Comparison of ENCODE assay signal across 9 cellular contexts in genomic region chr6:7139835-7140470, GRCh38. TPM values are rescaled to one million over a fixed set of nuclear protein-coding genes. Genes with fewer than 3 reads are reported as not detected.
DNase-seq lines count a peak whose midpoint lies in the region; ATAC-seq, FAIRE-seq and TF ChIP-seq lines count a peak whose summit lies in the region.
"Had no signal": no experiment of that assay in that cellular context is flagged by ENCODE, and none has a peak within 500 bp of the region (broad histone marks: within the 10 kb centered on the region; RNA-seq: fewer than 3 reads in every experiment).

No MANE protein-coding gene starts in this region.

- no peak for FAIRE-seq in GM12878 (lab: Jason Lieb, UNC)

- WGBS in GM12878 (ENCODE audit: insufficient coverage, insufficient replicate concordance, low lambda C conversion rate, missing lambda C conversion rate) = 84% methylated on average over 7 of the region's 7 CpGs

- H3K27ac ChIP-seq in A673 (ENCODE audit: low read depth, low read length, poor library complexity, severe bottlenecking) (peak overlapping the region; percentile 91), GM12878 (ENCODE audit: control insufficient read depth, insufficient read depth) (peak overlapping the region; percentile 87), muscle layer of colon (ENCODE audit: low read depth, low read length) (peak overlapping the region; percentile 89)

- SMC1A ChIA-PET in GM12878 (lab: Charles Lee; ENCODE audit: uncharacterized antibody, unreplicated experiment) = interaction anchor here (1.4 to 14.1 kb wide), 3 partner anchors 14 to 34 kb away, joined by 4 to 256 read pairs (median 94); no protein-coding TSS in a partner anchor

- H3K4me1 ChIP-seq in A673 (ENCODE audit: insufficient read depth, low read length, poor library complexity, severe bottlenecking) (peaks cover 70% of the 10 kb centered on the region), GM12878 (ENCODE audit: control insufficient read depth, insufficient read depth, low read length) (peaks cover 85% of the 10 kb centered on the region), muscle layer of colon (ENCODE audit: insufficient read depth, low read length) (peaks cover 60% of the 10 kb centered on the region)

- TF ChIP-seq POLR2A in GM12878 (IDR thresholded peaks at IDR 0.05; ENCODE audit: low read depth, low read length) = no peak

- intact Hi-C loops in A673 (cut with micrococcal nuclease; ENCODE audit: unreplicated experiment) (no loop called here), GM12878 (cut with micrococcal nuclease; ENCODE audit: unreplicated experiment) (no loop called here)

- ATAC-seq in GM12878 (no peak), HG03354 (IDR thresholded peaks at IDR 0.05; ENCODE audit: poor library complexity, severe bottlenecking, unreplicated experiment) (no peak)

- peak overlapping the region; percentile 60 for H3K4me3 ChIP-seq in A673 (ENCODE audit: low read depth, low read length, poor library complexity, severe bottlenecking)
- H3K4me3 ChIP-seq in GM12878 = peak overlapping the region; percentile 81
- H3K4me3 ChIP-seq in muscle layer of colon (ENCODE audit: low read depth in 1 of 2, low read length in 2 of 2) = peak overlapping the region in 1 of 2 donors; percentile 72

- H4K20me1 ChIP-seq in GM12878 (ENCODE audit: control insufficient read depth, insufficient read depth) = no peaks in the 10 kb centered on the region; the same call in 1 of the 2 replicates

- no TSS peak for BruUV-seq in A673 (replicated peaks; lab: Mats Ljungman, UMichigan)
- BruUV-seq in GM12878 (replicated peaks; lab: Mats Ljungman, UMichigan) = no TSS peak

- peak overlapping the region; percentile 98 for H3K4me2 ChIP-seq in GM12878 (ENCODE audit: control insufficient read depth, insufficient read depth)

- no peak for TF ChIP-seq RAD21 in GM12878 (IDR thresholded peaks at IDR 0.05; ENCODE audit: insufficient read depth, low read depth, low read length)

- in situ Hi-C loops in GM12878 (cut with MboI) = no loop called here

- no peak for DNase-seq in A673 (ENCODE audit: low spot score)
- DNase-seq in HT-29 (ENCODE audit: low spot score) = peak; percentile 53
- DNase-seq in GM12878 (ENCODE audit: low read depth, low spot score) = no peak
- no peak for DNase-seq in DMS153 treated with DMSO at 0.1 percent for 48 hours (lab: John Stamatoyannopoulos, UW; ENCODE audit: unreplicated experiment)
- no peak for DNase-seq in COLO668 (lab: John Stamatoyannopoulos, UW; ENCODE audit: unreplicated experiment)
- no peak for DNase-seq in AG08395 (ENCODE audit: low spot score)
- DNase-seq: NCI-H2171 had no signal

- TF ChIP-seq EP300 in GM12878 (IDR thresholded peaks at IDR 0.05; ENCODE audit: borderline replicate concordance in 1 of 2, control insufficient read depth in 1 of 2, low read depth in 2 of 2, low read length in 2 of 2) = no peak

- H2AFZ ChIP-seq in GM12878 (ENCODE audit: control insufficient read depth, low read depth, low read length) = no peak overlapping the region

- POLR2A ChIA-PET in A673 (lab: Charles Lee; ENCODE audit: low non-redundant PET) (no interaction called here), GM12878 (lab: Charles Lee) (interaction anchor here (5.4 kb wide), 1 partner anchor 14 kb away, joined by 63 read pairs; no protein-coding TSS in a partner anchor)

- TF ChIP-seq CTCF in A673 (conservative IDR thresholded peaks at IDR 0.05; ENCODE audit: low read depth, low read length) (no peak), GM12878 (IDR thresholded peaks at IDR 0.05 in 2 of 3, conservative IDR thresholded peaks at IDR 0.05 in 1 of 3; ENCODE audit: control insufficient read depth in 2 of 3, extremely low read depth in 1 of 3, insufficient read depth in 1 of 3, low read depth in 3 of 3, low read length in 3 of 3) (no peak)

- RAD21 ChIA-PET in GM12878 (lab: Charles Lee; ENCODE audit: unreplicated experiment) = interaction anchor here (0.9 to 6.0 kb wide), 3 partner anchors 13 to 53 kb away, joined by 5 to 28 read pairs (median 10); no protein-coding TSS in a partner anchor

- H3K27me3 ChIP-seq in A673 (replicated peaks; ENCODE audit: insufficient read depth, low read depth, low read length, poor library complexity) (no peaks in the 10 kb centered on the region), GM12878 (replicated peaks in 1 of 2; ENCODE audit: control insufficient read depth in 2 of 2, insufficient read depth in 2 of 2, low read length in 1 of 2) (no peaks in the 10 kb centered on the region), muscle layer of colon (ENCODE audit: control insufficient read depth in 1 of 2, insufficient read depth in 2 of 2, low read length in 2 of 2) (no peaks in the 10 kb centered on the region)

- H3K79me2 ChIP-seq in GM12878 (ENCODE audit: control insufficient read depth, insufficient read depth, low read length) = peaks cover 98% of the 10 kb centered on the region

- CTCF ChIA-PET in A673 (lab: Charles Lee) = no interaction called here
- CTCF ChIA-PET in GM12878 (lab: Yijun Ruan, JAX) = interaction anchor here (0.8 to 7.7 kb wide), 2 partner anchors 10 to 14 kb away, joined by 3 to 63 read pairs; no protein-coding TSS in a partner anchor

- H3K36me3 ChIP-seq in A673 (ENCODE audit: insufficient read depth, low read length, poor library complexity, severe bottlenecking) (no peaks in the 10 kb centered on the region), GM12878 (ENCODE audit: control insufficient read depth in 2 of 2, insufficient read depth in 2 of 2, low read length in 1 of 2) (peaks cover 0 to 2% of the 10 kb centered on the region in 2 experiments; a peak in 2 of 4 replicates), muscle layer of colon (ENCODE audit: insufficient read depth, low read length) (no peaks in the 10 kb centered on the region)

- H3K9ac ChIP-seq in GM12878 (ENCODE audit: control insufficient read depth, insufficient read depth, low read length) = no peak overlapping the region; the same call in 1 of the 2 replicates
- H3K9ac ChIP-seq in muscle layer of colon (ENCODE audit: low read length) = peak overlapping the region; percentile 60

- no peaks in the 10 kb centered on the region for H3K9me3 ChIP-seq in A673 (ENCODE audit: low read depth, low read length, poor library complexity, severe bottlenecking)
- no peaks in the 10 kb centered on the region for H3K9me3 ChIP-seq in GM12878 (replicated peaks; ENCODE audit: control insufficient read depth, insufficient read depth, low read length)
- H3K9me3 ChIP-seq in muscle layer of colon (ENCODE audit: low read length) = no peaks in the 10 kb centered on the region

TF ChIP-seq in GM12878, 131 proteins besides CTCF, POLR2A, EP300 and RAD21:
- TF ChIP-seq MLLT1 (IDR thresholded peaks at IDR 0.05) = 0 out of 2 replicates have a peak, but pooled peaks have one; percentile 17
- TF ChIP-seq ETV6 (conservative IDR thresholded peaks at IDR 0.05 in 1 of 2, IDR thresholded peaks at IDR 0.05 in 1 of 2; ENCODE audit: borderline replicate concordance in 1 of 2, low read depth in 1 of 2) = no peak

RNA-seq across cellular contexts. Expression of gene RREB1, which starts 32.2 kb away (rescaled TPM):
- total RNA-seq in A673 (2021) = 55.5 and 61.6 TPM in 2 replicates
- total RNA-seq in HT-29 (2014; rRNA removed; shearing (Covaris generic)) = 21.6 and 23.9 TPM in 2 replicates
- 160 and 173 TPM in 2 replicates for total RNA-seq in GM12878 (2013; cell fraction: nucleolus; rRNA removed)
- 12.3 and 14.9 TPM in 2 replicates for total RNA-seq in GM12878 (2014; rRNA removed)
- total RNA-seq in GM12878 (2014; rRNA removed; fragmentation: Illumina TruSeq; extraction: Trizol) = 12.4 and 12.5 TPM in 2 replicates
- total RNA-seq in GM12878 (2021) = 27.3 and 30.3 TPM in 2 replicates
- polyA plus RNA-seq in GM12878 (2011; ENCODE audit: low read depth) = 5.8 TPM
- polyA plus RNA-seq in GM12878 (2011; rRNA removed) = 2.9 and 3.1 TPM in 2 replicates
- 2.9 and 4.9 TPM in 2 replicates for polyA plus RNA-seq in GM12878 (2011; cell fraction: cytosol; rRNA removed)
- polyA plus RNA-seq in GM12878 (2011; cell fraction: nucleus; rRNA removed) = 13.5 and 17.6 TPM in 2 replicates
- 11.1 and 11.2 TPM in 2 replicates for polyA plus RNA-seq in GM12878 (2012)
- 4.4 and 7.2 TPM in 2 replicates for polyA plus RNA-seq in GM12878 (2014; fragmentation: Illumina TruSeq; extraction: Trizol)
- polyA plus RNA-seq in GM12878 (2014; fragmentation: Nextera tagmentation; extraction: Ambion mirVana) = 1 to 10 TPM; 1.9 to 2.1 TPM
- 9.3 and 11.3 TPM in 2 replicates for polyA plus RNA-seq in GM12878 (2014; rRNA removed)
- 1 to 10 TPM; 7.9 to 9.9 TPM for polyA plus RNA-seq in GM12878 (2016; fragmentation: Nextera tagmentation; extraction: Ambion mirVana)
- 39.6 and 43.2 TPM in 2 replicates for polyA minus RNA-seq in GM12878 (2011; rRNA and poly(A)+ RNA removed)
- polyA minus RNA-seq in GM12878 (2011; cell fraction: cytosol; rRNA and poly(A)+ RNA removed) = 10.9 and 14.4 TPM in 2 replicates
- polyA minus RNA-seq in GM12878 (2011; cell fraction: nucleus; rRNA and poly(A)+ RNA removed) = 39.0 and 65.1 TPM in 2 replicates
